12 cellular contexts compared by ENCODE assay signal in genomic region chr9:1201262-1201661, GRCh38.
DNase-seq lines count a peak whose midpoint lies in the region; ATAC-seq and TF ChIP-seq lines count a peak whose summit lies in the region.
"Had no signal": no experiment of that assay in that cellular context is flagged by ENCODE, and none has a peak within 500 bp of the region (broad histone marks: within the 10 kb centered on the region; RNA-seq: fewer than 3 reads in every experiment).

No MANE protein-coding gene starts in this region.

- intact Hi-C loops in heart right ventricle (cut with DNase I) (loop anchor here in 1 of 10 donors (5.0 kb wide), 1 partner anchor 99 kb away; no protein-coding TSS in a partner anchor), left ventricle myocardium inferior (cut with micrococcal nuclease) (no loop called here), psoas muscle (cut with DNase I) (no loop called here), vagina (cut with DNase I) (no loop called here)

- no peaks in the 10 kb centered on the region for H3K9me3 ChIP-seq in heart right ventricle
- H3K9me3 ChIP-seq in right atrium auricular region: no peaks in the 10 kb centered on the region
- H3K9me3 ChIP-seq in left ventricle myocardium inferior (replicated peaks): no peaks in the 10 kb centered on the region
- H3K9me3 ChIP-seq in psoas muscle: no peaks in the 10 kb centered on the region
- H3K9me3 ChIP-seq in vagina: no peaks in the 10 kb centered on the region

- 55 to 58% methylated on average over 2 of the region's 2 CpGs for WGBS in heart right ventricle, 2 donors
- WGBS in psoas muscle, 3 donors: 14 to 33% (median 31%) methylated on average over 2 of the region's 2 CpGs

- TF ChIP-seq POLR2A in vagina (IDR thresholded peaks at IDR 0.05): no peak

- TF ChIP-seq CTCF in heart right ventricle (IDR thresholded peaks at IDR 0.05) (no peak), right atrium auricular region (IDR thresholded peaks at IDR 0.05) (no peak), left ventricle myocardium inferior (IDR thresholded peaks at IDR 0.05; ENCODE audit: borderline replicate concordance) (no peak), psoas muscle (IDR thresholded peaks at IDR 0.05) (no peak), vagina (IDR thresholded peaks at IDR 0.05) (no peak)

- DNase-seq in heart right ventricle (no peak), right atrium auricular region (ENCODE audit: low spot score) (no peak), left ventricle myocardium inferior (no peak), psoas muscle (no peak), vagina (ENCODE audit: extremely low spot score in 2 of 2) (no peak)
- DNase-seq: CD4-positive, CD25-positive, alpha-beta regulatory T cell; CD8-positive, alpha-beta memory T cell; COR-L47; DMS 273 treated with DMSO at 0.1 percent for 48 hours; H9 had no signal

- peak in 5 of 8 donors; percentile 16 to 65 (median 40) for ATAC-seq in heart right ventricle
- ATAC-seq in psoas muscle: peak in 3 of 4 donors; percentile 9 to 40 (median 36)
- no peak for ATAC-seq in HG03039 (IDR thresholded peaks at IDR 0.05; ENCODE audit: unreplicated experiment)

- no peaks in the 10 kb centered on the region for H3K27me3 ChIP-seq in heart right ventricle
- no peaks in the 10 kb centered on the region for H3K27me3 ChIP-seq in right atrium auricular region
- no peaks in the 10 kb centered on the region for H3K27me3 ChIP-seq in left ventricle myocardium inferior (ENCODE audit: low read depth)
- H3K27me3 ChIP-seq in psoas muscle (ENCODE audit: insufficient read depth in 3 of 3, low read length in 2 of 3): no peaks in the 10 kb centered on the region
- H3K27me3 ChIP-seq in vagina: no peaks in the 10 kb centered on the region
- H3K27me3 ChIP-seq: BLaER1 treated with 17β-estradiol and CSF1 and Interleukin-3, amounts not matched to agents 10 nM and 100 nM had no signal

- H3K4me3 ChIP-seq in heart right ventricle (no peak overlapping the region), right atrium auricular region (no peak overlapping the region), left ventricle myocardium inferior (no peak overlapping the region), psoas muscle (no peak overlapping the region), vagina (no peak overlapping the region)
- H3K4me3 ChIP-seq: BLaER1 treated with 17β-estradiol and CSF1 and Interleukin-3, amounts not matched to agents 10 nM and 100 nM had no signal

- H3K4me1 ChIP-seq in heart right ventricle (peaks cover 0 to 7% (median 0%) of the 10 kb centered on the region in 9 donors), right atrium auricular region (peaks cover 0 to 8% of the 10 kb centered on the region in 2 donors), left ventricle myocardium inferior (peaks cover 7% of the 10 kb centered on the region), psoas muscle (peaks cover 6% of the 10 kb centered on the region), vagina (no peaks in the 10 kb centered on the region)

- H3K36me3 ChIP-seq in heart right ventricle: no peaks in the 10 kb centered on the region
- H3K36me3 ChIP-seq in right atrium auricular region: no peaks in the 10 kb centered on the region
- no peaks in the 10 kb centered on the region for H3K36me3 ChIP-seq in left ventricle myocardium inferior
- no peaks in the 10 kb centered on the region for H3K36me3 ChIP-seq in psoas muscle (ENCODE audit: insufficient read depth in 1 of 2, low read depth in 1 of 2)
- no peaks in the 10 kb centered on the region for H3K36me3 ChIP-seq in vagina
- H3K36me3 ChIP-seq: BLaER1 treated with 17β-estradiol and CSF1 and Interleukin-3, amounts not matched to agents 10 nM and 100 nM had no signal

- H3K27ac ChIP-seq in heart right ventricle: peak overlapping the region in 3 of 10 donors; percentile 3 to 67 (median 63)
- H3K27ac ChIP-seq in right atrium auricular region: no peak overlapping the region
- peak overlapping the region; percentile 76 for H3K27ac ChIP-seq in left ventricle myocardium inferior (replicated peaks)
- no peak overlapping the region for H3K27ac ChIP-seq in psoas muscle
- H3K27ac ChIP-seq in vagina: no peak overlapping the region
- H3K27ac ChIP-seq: BLaER1 treated with 17β-estradiol and CSF1 and Interleukin-3, amounts not matched to agents 10 nM and 100 nM had no signal
